ENCODE assay signal across 24 cellular contexts in the genomic region with DNA sequence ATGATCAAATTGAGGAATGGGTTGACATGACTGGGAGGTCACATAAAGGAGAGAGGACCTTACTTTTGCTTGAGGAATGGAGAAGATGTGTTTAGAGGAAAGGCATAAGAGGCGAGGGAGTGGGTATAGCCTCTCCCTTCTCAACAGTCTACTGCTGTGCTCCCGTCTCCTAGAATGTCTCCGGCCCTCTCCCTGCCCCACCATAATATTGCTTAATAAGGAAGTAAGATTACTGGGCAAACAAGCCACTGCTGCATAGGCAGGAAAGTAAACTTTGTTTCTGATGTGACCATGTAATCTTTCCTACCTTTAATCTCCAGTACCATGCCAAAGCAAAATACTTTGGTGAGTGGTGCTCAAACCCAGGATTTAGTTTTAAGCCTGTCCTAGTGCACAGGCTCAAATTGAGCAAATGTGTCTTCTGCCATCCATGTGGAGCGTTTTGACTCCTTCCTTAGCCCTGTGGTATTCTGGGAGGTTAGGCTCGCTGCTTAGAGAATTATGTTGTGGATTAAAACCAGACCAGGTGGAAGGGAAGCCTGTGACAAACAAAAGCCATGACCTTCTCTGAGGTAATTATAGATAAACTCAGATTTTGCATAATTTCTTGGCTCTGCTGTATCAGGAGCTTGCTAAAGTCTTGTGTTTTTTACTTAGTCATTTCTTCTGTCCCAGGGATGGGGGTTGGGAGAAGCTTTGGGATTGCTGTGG. TPM values are rescaled to one million over a fixed set of nuclear protein-coding genes. Genes with fewer than 3 reads are reported as not detected.
DNase-seq lines count a peak whose midpoint lies in the region; ATAC-seq and TF ChIP-seq lines count a peak whose summit lies in the region.
"Had no signal": no experiment of that assay in that cellular context is flagged by ENCODE, and none has a peak within 500 bp of the region (broad histone marks: within the 10 kb centered on the region; RNA-seq: fewer than 3 reads in every experiment).

No MANE protein-coding gene starts in this region.

- peaks cover 7% of the 10 kb centered on the region for H3K36me3 Mint-ChIP-seq in MCF 10A (ENCODE audit: insufficient read depth, unreplicated experiment)
- H3K36me3 Mint-ChIP-seq: neural progenitor cell; stimulated activated naive B cell treated with anti-CD40 and anti-IgM and Interleukin-4, amounts not matched to agents 10 μg/mL and 1 μg/mL and 100 μg/mL, for 72 hours had no signal

- no peak overlapping the region for H3K4me2 ChIP-seq in mammary epithelial cell (ENCODE audit: insufficient read depth, low read depth, low read length)
- H3K4me2 ChIP-seq: neural progenitor cell had no signal

- ATAC-seq in body of pancreas: peak; percentile 77
- ATAC-seq in lower lobe of right lung: peak; percentile 75 to 83
- no peak for ATAC-seq in HG02840 (IDR thresholded peaks at IDR 0.05; ENCODE audit: low FRiP score, unreplicated experiment)
- ATAC-seq: activated T-cell treated with anti-CD3 and anti-CD28 coated beads, Interleukin-2, amount 50 U/mL, for 4 hours; heart right ventricle; left ventricle myocardium superior; Right ventricle myocardium inferior; stimulated activated naive B cell treated with anti-CD40 and anti-IgM and Interleukin-4, amounts not matched to agents 10 μg/mL and 1 μg/mL and 100 μg/mL, for 72 hours had no signal

- CTCF ChIA-PET in MCF 10A (lab: Yijun Ruan, JAX) (interaction anchor here (0.8 to 3.7 kb wide), 12 partner anchors 15 to 137 kb away, joined by 3 to 114 read pairs (median 9); a partner anchor contains a TSS), mammary epithelial cell (lab: Charles Lee; ENCODE audit: low non-redundant PET) (no interaction called here)

- H3K27ac Mint-ChIP-seq in MCF 10A (ENCODE audit: low read depth, unreplicated experiment): peak overlapping the region; percentile 0
- H3K27ac Mint-ChIP-seq: HFFc6; neural progenitor cell; stimulated activated naive B cell treated with anti-CD40 and anti-IgM and Interleukin-4, amounts not matched to agents 10 μg/mL and 1 μg/mL and 100 μg/mL, for 72 hours had no signal

- H3K4me3 ChIP-seq in mammary epithelial cell (replicated peaks in 1 of 3; ENCODE audit: insufficient read depth in 1 of 3, low read depth in 2 of 3, low read length in 3 of 3): no peak overlapping the region
- H3K4me3 ChIP-seq in body of pancreas: no peak overlapping the region
- no peak overlapping the region for H3K4me3 ChIP-seq in lower lobe of right lung
- no peak overlapping the region for H3K4me3 ChIP-seq in effector memory CD4-positive, alpha-beta T cell (ENCODE audit: insufficient read depth, low read depth, low read length, poor library complexity, severe bottlenecking)
- H3K4me3 ChIP-seq: heart right ventricle, neural progenitor cell had no signal

- H3K4me3 Mint-ChIP-seq in MCF 10A (ENCODE audit: unreplicated experiment): no peak overlapping the region
- H3K4me3 Mint-ChIP-seq: activated T-cell treated with anti-CD3 and anti-CD28 coated beads, Interleukin-2, amount 50 U/mL, for 4 hours; HFFc6; neural progenitor cell; stimulated activated naive B cell treated with anti-CD40 and anti-IgM and Interleukin-4, amounts not matched to agents 10 μg/mL and 1 μg/mL and 100 μg/mL, for 72 hours had no signal

- H3K36me3 ChIP-seq in mammary epithelial cell (ENCODE audit: insufficient read depth, low read length): no peaks in the 10 kb centered on the region
- no peaks in the 10 kb centered on the region for H3K36me3 ChIP-seq in body of pancreas (replicated peaks in 1 of 2; ENCODE audit: insufficient read depth in 1 of 2, low read depth in 2 of 2)
- no peaks in the 10 kb centered on the region for H3K36me3 ChIP-seq in lower lobe of right lung
- H3K36me3 ChIP-seq in effector memory CD4-positive, alpha-beta T cell (ENCODE audit: control insufficient read depth, insufficient read depth, low read length): no peaks in the 10 kb centered on the region
- H3K36me3 ChIP-seq: BE2C, heart right ventricle, neural progenitor cell had no signal

- dilution Hi-C loops in mammary epithelial cell (cut with HindIII; ENCODE audit: low sequenced_read_pairs): no loop called here

- H3K27ac ChIP-seq in mammary epithelial cell (ENCODE audit: insufficient read depth, low read depth, low read length) (no peak overlapping the region), body of pancreas (peak overlapping the region; percentile 9 to 75 (median 67)), lower lobe of right lung (no peak overlapping the region)
- no peak overlapping the region for H3K27ac ChIP-seq in effector memory CD4-positive, alpha-beta T cell (ENCODE audit: insufficient read depth, low read length, poor library complexity, severe bottlenecking)
- H3K27ac ChIP-seq: heart right ventricle, neural progenitor cell had no signal

- no peak overlapping the region for H2AFZ ChIP-seq in mammary epithelial cell (ENCODE audit: low read depth, low read length)
- H2AFZ ChIP-seq: neural progenitor cell had no signal

- H3K4me1 ChIP-seq in mammary epithelial cell (ENCODE audit: insufficient read depth, low read length) (peaks cover 9% of the 10 kb centered on the region), body of pancreas (peaks cover 19% of the 10 kb centered on the region), lower lobe of right lung (peaks cover 12% of the 10 kb centered on the region)
- peaks cover 17% of the 10 kb centered on the region for H3K4me1 ChIP-seq in effector memory CD4-positive, alpha-beta T cell (ENCODE audit: control insufficient read depth, insufficient read depth, low read length, poor library complexity, severe bottlenecking)

- intact Hi-C loops in MCF 10A (cut with micrococcal nuclease): no loop called here
- intact Hi-C loops in mammary epithelial cell (cut with micrococcal nuclease): no loop called here
- intact Hi-C loops in body of pancreas (cut with DNase I): loop anchor here (5.0 kb wide), 1 partner anchor 138 kb away; no protein-coding TSS in a partner anchor
- intact Hi-C loops in lower lobe of right lung (cut with DNase I): no loop called here

- H3K9ac ChIP-seq in mammary epithelial cell (ENCODE audit: insufficient read depth, low read length): no peak overlapping the region
- H3K9ac ChIP-seq: neural progenitor cell had no signal

- DNase-seq in MCF 10A (ENCODE audit: unreplicated experiment) (no peak), mammary epithelial cell (no peak), body of pancreas (peak; percentile 34 to 63 (median 50)), lower lobe of right lung (no peak), NCI-H187 (lab: John Stamatoyannopoulos, UW) (no peak), hepatic stellate cell (ENCODE audit: low spot score) (no peak)
- no peak for DNase-seq in effector memory CD4-positive, alpha-beta T cell
- DNase-seq: activated CD4-positive, CD25-positive, alpha-beta regulatory T cell treated with anti-CD3 and anti-CD28 coated beads, Interleukin-2, amount 50 U/mL, for 72 hours; activated naive CD4-positive, alpha-beta T cell treated with Interleukin-2 at 50 U/mL for 16 hours; activated T-cell treated with anti-CD3 and anti-CD28 coated beads, Interleukin-2, amount 50 U/mL, for 4 hours; amniotic stem cell; BE2C; cortex of kidney; heart right ventricle; HFFc6; left ventricle myocardium superior; NCI-H1417 treated with DMSO at 0.1 percent for 48 hours; NCI-H510A treated with DMSO at 0.1 percent for 48 hours; stimulated activated naive B cell treated with anti-CD40 and anti-IgM and Interleukin-4, amounts not matched to agents 10 μg/mL and 1 μg/mL and 100 μg/mL, for 72 hours; T1000 had no signal

- POLR2A ChIA-PET in MCF 10A (lab: Yijun Ruan, JAX): interaction anchor here (1.2 to 2.4 kb wide), 3 partner anchors 14 to 164 kb away, joined by 3 to 18 read pairs (median 7); a partner anchor contains a TSS

- H4K20me1 ChIP-seq in mammary epithelial cell (ENCODE audit: insufficient read depth, low read length): no peaks in the 10 kb centered on the region

- no peaks in the 10 kb centered on the region for H3K27me3 Mint-ChIP-seq in MCF 10A (ENCODE audit: insufficient read depth, unreplicated experiment)
- H3K27me3 Mint-ChIP-seq: stimulated activated naive B cell treated with anti-CD40 and anti-IgM and Interleukin-4, amounts not matched to agents 10 μg/mL and 1 μg/mL and 100 μg/mL, for 72 hours had no signal

- H3K9me3 ChIP-seq in mammary epithelial cell (replicated peaks; ENCODE audit: insufficient read depth, low read length) (no peaks in the 10 kb centered on the region), body of pancreas (no peaks in the 10 kb centered on the region), lower lobe of right lung (no peaks in the 10 kb centered on the region)
- H3K9me3 ChIP-seq in effector memory CD4-positive, alpha-beta T cell (ENCODE audit: control insufficient read depth, low read length): no peaks in the 10 kb centered on the region
- H3K9me3 ChIP-seq: BE2C, Caco-2, heart right ventricle had no signal

- BruUV-seq in MCF 10A (replicated peaks; lab: Mats Ljungman, UMichigan): no TSS peak
- no TSS peak for BruUV-seq in mammary epithelial cell (replicated peaks; lab: Mats Ljungman, UMichigan)

- 84% methylated on average over 4 of the region's 5 CpGs for whole genome bisulfite sequencing in mammary epithelial cell (ENCODE audit: low coverage, missing lambda C conversion rate)
- WGBS in body of pancreas, 2 donors: 40 to 49% methylated on average over 5 of the region's 5 CpGs

- no peak for TF ChIP-seq CTCF in MCF 10A (IDR thresholded peaks at IDR 0.05; ENCODE audit: unreplicated experiment)
- TF ChIP-seq CTCF in mammary epithelial cell (conservative IDR thresholded peaks at IDR 0.05 in 1 of 2, IDR thresholded peaks at IDR 0.05 in 1 of 2; ENCODE audit: extremely low read depth in 1 of 2, insufficient read depth in 1 of 2, low read depth in 1 of 2, low read length in 2 of 2): no peak
- TF ChIP-seq CTCF in body of pancreas (IDR thresholded peaks at IDR 0.05): no peak
- TF ChIP-seq CTCF in lower lobe of right lung (IDR thresholded peaks at IDR 0.05): no peak

- in situ Hi-C loops in mammary epithelial cell (cut with MboI; ENCODE audit: low sequenced_read_pairs in 2 of 2): loop anchor here (10.0 kb wide), 1 partner anchor 141 kb away; no protein-coding TSS in a partner anchor

- no peaks in the 10 kb centered on the region for H3K4me1 Mint-ChIP-seq in MCF 10A (ENCODE audit: insufficient read depth, unreplicated experiment)

- H3K79me2 ChIP-seq in mammary epithelial cell (ENCODE audit: insufficient read depth, low read length): no peaks in the 10 kb centered on the region

- H3K27me3 ChIP-seq in mammary epithelial cell (ENCODE audit: insufficient read depth, low read length) (no peaks in the 10 kb centered on the region), body of pancreas (no peaks in the 10 kb centered on the region), lower lobe of right lung (ENCODE audit: low read depth) (no peaks in the 10 kb centered on the region)
- no peaks in the 10 kb centered on the region for H3K27me3 ChIP-seq in effector memory CD4-positive, alpha-beta T cell (replicated peaks; ENCODE audit: control insufficient read depth, insufficient read depth, low read length, poor library complexity, severe bottlenecking)
- H3K27me3 ChIP-seq: BE2C, heart right ventricle, neural progenitor cell had no signal

- no peak for TF ChIP-seq POLR2A in body of pancreas (IDR thresholded peaks at IDR 0.05)

- no peaks in the 10 kb centered on the region for H3K9me3 Mint-ChIP-seq in MCF 10A (ENCODE audit: unreplicated experiment)
- H3K9me3 Mint-ChIP-seq: activated T-cell treated with anti-CD3 and anti-CD28 coated beads, Interleukin-2, amount 50 U/mL, for 4 hours; HFFc6; neural progenitor cell had no signal

RNA-seq across cellular contexts. Expression of a gene that starts 34.3 kb away (rescaled TPM):
- total RNA-seq in MCF 10A (2022) (3.8 and 4.9 TPM in 2 replicates), mammary epithelial cell (10 to 100 TPM; 11.2 to 16.2 TPM), body of pancreas (1 to 10 TPM; 3.9 to 8.2 TPM), lower lobe of right lung (5.6 TPM)
- polyA plus RNA-seq in mammary epithelial cell: 15.5 TPM
- 7.4 TPM for polyA minus RNA-seq in mammary epithelial cell

Comparison
In these comparisons a context has a peak if more than half of its experiments do, and no peak if none do; other contexts are left out.
1. DNase-seq: peak in body of pancreas (4 of 4); none in MCF 10A (single experiment), mammary epithelial cell (single experiment), lower lobe of right lung (single experiment), NCI-H187 (0 of 2), hepatic stellate cell (single experiment) and effector memory CD4-positive, alpha-beta T cell (0 of 3).
2. H3K27ac ChIP-seq: peak in body of pancreas (4 of 4); none in mammary epithelial cell (single experiment), lower lobe of right lung (single experiment) and effector memory CD4-positive, alpha-beta T cell (single experiment).